Comparison of ENCODE assay signal across 16 cellular contexts in the genomic region with DNA sequence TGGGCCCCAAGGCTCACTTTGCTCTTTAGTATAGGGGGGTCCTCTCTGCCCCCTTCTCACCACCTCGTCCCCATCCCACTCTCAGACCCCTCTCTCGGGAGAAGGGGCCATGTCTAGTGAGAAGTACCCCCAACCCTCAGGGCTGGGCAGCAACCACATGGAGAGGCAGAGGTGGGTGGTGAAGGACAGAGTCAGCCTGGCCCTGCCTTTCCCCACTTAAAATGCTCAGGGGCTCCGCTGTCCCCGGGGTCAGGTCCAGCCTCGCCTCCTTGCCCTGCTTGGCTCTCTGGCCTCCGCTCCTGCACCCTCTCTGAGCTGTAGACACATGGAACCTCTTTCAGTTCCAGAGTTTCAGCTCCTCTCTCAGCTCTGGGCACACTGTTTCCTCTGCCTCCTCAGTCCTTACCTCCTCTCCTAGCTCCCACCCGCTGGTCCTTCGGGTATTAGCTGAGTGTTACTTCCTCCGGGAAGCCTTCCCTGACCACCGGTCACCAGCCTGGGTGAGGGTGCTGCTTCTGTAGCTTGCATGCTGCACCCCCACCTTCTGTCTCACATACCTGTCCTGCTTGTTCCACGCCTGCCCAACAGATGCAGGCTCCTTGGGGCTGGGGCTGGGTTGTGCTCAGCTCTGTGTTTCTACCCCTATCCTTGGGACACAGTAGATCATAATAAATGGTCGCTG.
"Had no signal": no experiment of that assay in that cellular context is flagged by ENCODE, and none has a peak within 500 bp of the region (broad histone marks: within the 10 kb centered on the region; RNA-seq: fewer than 3 reads in every experiment).

No MANE protein-coding gene starts in this region.

- H3K4me1 Mint-ChIP-seq: activated T-helper 17 cell treated with anti-CD3 and anti-CD28 coated beads, Interleukin-2, amount 50 U/mL, for 72 hours; nephron had no signal

- H3K36me3 Mint-ChIP-seq: activated CD8-positive, alpha-beta memory T cell treated with anti-CD3 and anti-CD28 coated beads, Interleukin-2, amount 10 ng/mL, durations not matched to agents 7 days and 5 days; activated naive CD4-positive, alpha-beta T cell treated with anti-CD3 and anti-CD28 coated beads, Interleukin-2, amount 10 ng/mL, durations not matched to agents 7 days and 5 days; T-cell; type B pancreatic cell; WTC11 had no signal

- H3K27ac Mint-ChIP-seq: activated CD4-positive, alpha-beta memory T cell treated with anti-CD3 and anti-CD28 coated beads, Interleukin-2, amount 10 ng/mL, durations not matched to agents 7 days and 5 days; activated CD8-positive, alpha-beta memory T cell treated with anti-CD3 and anti-CD28 coated beads, Interleukin-2, amount 10 ng/mL, durations not matched to agents 7 days and 5 days; activated naive CD4-positive, alpha-beta T cell treated with anti-CD3 and anti-CD28 coated beads, Interleukin-2, amount 10 ng/mL, durations not matched to agents 7 days and 5 days; activated T-helper 17 cell treated with anti-CD3 and anti-CD28 coated beads, Interleukin-2, amount 50 U/mL, for 72 hours; nephron; T-cell; type B pancreatic cell; WTC11 had no signal

- H3K9me3 Mint-ChIP-seq: activated CD4-positive, alpha-beta memory T cell treated with anti-CD3 and anti-CD28 coated beads, Interleukin-2, amount 10 ng/mL, durations not matched to agents 7 days and 5 days; activated naive CD4-positive, alpha-beta T cell treated with anti-CD3 and anti-CD28 coated beads, Interleukin-2, amount 10 ng/mL, durations not matched to agents 7 days and 5 days; activated T-helper 17 cell treated with anti-CD3 and anti-CD28 coated beads, Interleukin-2, amount 50 U/mL, for 72 hours; nephron; T-cell; type B pancreatic cell; WTC11 had no signal

- ATAC-seq: activated CD8-positive, alpha-beta memory T cell treated with anti-CD3 and anti-CD28 coated beads, Interleukin-2, amount 10 ng/mL, durations not matched to agents 7 days and 5 days; activated T-helper 17 cell treated with anti-CD3 and anti-CD28 coated beads, Interleukin-2, amount 50 U/mL, for 72 hours; T-cell; WTC11 had no signal

- H3K4me3 Mint-ChIP-seq: activated CD4-positive, alpha-beta memory T cell treated with anti-CD3 and anti-CD28 coated beads, Interleukin-2, amount 10 ng/mL, durations not matched to agents 7 days and 5 days; activated CD8-positive, alpha-beta memory T cell treated with anti-CD3 and anti-CD28 coated beads, Interleukin-2, amount 10 ng/mL, durations not matched to agents 7 days and 5 days; activated naive CD4-positive, alpha-beta T cell treated with anti-CD3 and anti-CD28 coated beads, Interleukin-2, amount 10 ng/mL, durations not matched to agents 7 days and 5 days; activated T-helper 17 cell treated with anti-CD3 and anti-CD28 coated beads, Interleukin-2, amount 50 U/mL, for 72 hours; nephron; T-cell; type B pancreatic cell; WTC11 had no signal

- DNase-seq: activated CD4-positive, alpha-beta memory T cell treated with anti-CD3 and anti-CD28 coated beads, Interleukin-2, amount 10 ng/mL, durations not matched to agents 7 days and 5 days; activated CD4-positive, alpha-beta T cell treated with anti-CD3 and anti-CD28 coated beads for 4 hours; activated CD8-positive, alpha-beta memory T cell treated with anti-CD3 and anti-CD28 coated beads, Interleukin-2, amount 10 ng/mL, durations not matched to agents 7 days and 5 days; activated naive CD4-positive, alpha-beta T cell treated with anti-CD3 and anti-CD28 coated beads, Interleukin-2, amount 10 ng/mL, durations not matched to agents 7 days and 5 days; dermis blood vessel endothelial cell; effector memory CD4-positive, alpha-beta T cell; esophagus squamous epithelium; occipital lobe; retina; SK-N-SH; T-cell; testis had no signal
